10 cellular contexts compared by ENCODE assay signal in the genomic region with DNA sequence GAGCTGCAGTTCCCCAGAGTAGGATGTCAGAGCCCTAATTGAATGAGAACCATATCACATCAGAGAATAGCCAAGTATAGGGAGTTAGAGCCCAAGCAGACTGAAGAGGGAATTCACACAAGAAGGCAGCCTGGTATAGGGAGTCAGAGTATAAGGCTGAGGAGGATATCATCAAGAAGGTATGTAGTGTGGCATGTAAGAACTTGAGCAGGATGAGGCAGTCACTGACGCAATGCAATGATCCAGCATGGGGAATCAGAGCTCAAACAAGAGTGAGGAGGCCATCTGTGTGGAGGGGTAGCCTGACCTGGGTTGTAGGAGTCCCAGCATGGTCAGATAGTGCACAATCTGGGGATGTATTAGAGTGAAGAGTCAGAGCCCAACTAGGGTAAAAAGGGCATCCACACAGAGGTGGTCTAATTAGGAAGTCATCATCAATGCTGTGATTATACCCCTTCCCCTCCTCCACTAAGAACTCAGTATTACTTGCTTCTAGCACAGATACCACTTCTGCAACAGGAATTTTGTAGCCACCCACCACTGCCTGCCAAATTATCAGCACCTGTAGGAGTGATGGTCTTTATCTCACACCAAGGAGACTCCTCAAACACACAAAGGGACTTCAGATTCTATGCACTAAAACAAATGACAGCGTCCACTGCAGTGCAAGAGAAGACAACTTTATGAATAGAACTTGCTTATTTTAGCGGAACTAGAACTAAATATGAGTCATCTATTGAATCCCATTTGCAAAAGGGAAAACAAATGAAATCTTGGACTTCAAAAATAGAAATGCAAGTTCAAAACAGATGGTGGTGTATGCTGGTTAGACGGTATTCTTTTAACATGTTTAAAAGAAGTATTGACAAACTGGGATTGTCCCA.
DNase-seq lines count a peak whose midpoint lies in the region; ATAC-seq, FAIRE-seq and TF ChIP-seq lines count a peak whose summit lies in the region.
"Had no signal": no experiment of that assay in that cellular context is flagged by ENCODE, and none has a peak within 500 bp of the region (broad histone marks: within the 10 kb centered on the region; RNA-seq: fewer than 3 reads in every experiment).

No MANE protein-coding gene starts in this region.

- H3K4me1 Mint-ChIP-seq in HFFc6 (ENCODE audit: low read depth) (peaks cover 81% of the 10 kb centered on the region), memory B cell (peaks cover 17% of the 10 kb centered on the region)
- no peaks in the 10 kb centered on the region for H3K4me1 Mint-ChIP-seq in T-helper 2 cell treated with Interferon-gamma antibody and Interleukin-4, amounts not matched to agents 5 μg/mL and 100 μg/mL, for 36 hours (ENCODE audit: low read depth)

- no peak for ATAC-seq in memory B cell (ENCODE audit: low read depth)
- ATAC-seq: natural killer cell had no signal

- no peaks in the 10 kb centered on the region for H3K9me3 ChIP-seq in small intestine (ENCODE audit: control insufficient read depth, low read depth)

- no peaks in the 10 kb centered on the region; the same call in 1 of the 2 replicates for H3K27me3 Mint-ChIP-seq in HFFc6 (ENCODE audit: insufficient read depth)
- no peaks in the 10 kb centered on the region for H3K27me3 Mint-ChIP-seq in memory B cell
- no peaks in the 10 kb centered on the region for H3K27me3 Mint-ChIP-seq in T-helper 2 cell treated with Interferon-gamma antibody and Interleukin-4, amounts not matched to agents 5 μg/mL and 100 μg/mL, for 36 hours (ENCODE audit: low read depth)

- H3K27ac ChIP-seq in small intestine (ENCODE audit: low read depth in 1 of 2, low read length in 1 of 2), result no peak overlapping the region

- peak overlapping the region; percentile 44 for H3K4me3 Mint-ChIP-seq in HFFc6
- H3K4me3 Mint-ChIP-seq in memory B cell, result no peak overlapping the region
- H3K4me3 Mint-ChIP-seq in T-helper 2 cell treated with Interferon-gamma antibody and Interleukin-4, amounts not matched to agents 5 μg/mL and 100 μg/mL, for 36 hours, result no peak overlapping the region
- H3K4me3 Mint-ChIP-seq: natural killer cell had no signal

- H3K9me3 Mint-ChIP-seq in HFFc6, result no peaks in the 10 kb centered on the region
- no peaks in the 10 kb centered on the region for H3K9me3 Mint-ChIP-seq in memory B cell
- no peaks in the 10 kb centered on the region for H3K9me3 Mint-ChIP-seq in T-helper 2 cell treated with Interferon-gamma antibody and Interleukin-4, amounts not matched to agents 5 μg/mL and 100 μg/mL, for 36 hours
- H3K9me3 Mint-ChIP-seq: natural killer cell had no signal

- H3K27ac Mint-ChIP-seq in HFFc6 (peak overlapping the region; percentile 93), memory B cell (peak overlapping the region; percentile 18)
- no peak overlapping the region for H3K27ac Mint-ChIP-seq in T-helper 2 cell treated with Interferon-gamma antibody and Interleukin-4, amounts not matched to agents 5 μg/mL and 100 μg/mL, for 36 hours
- H3K27ac Mint-ChIP-seq: natural killer cell had no signal

- H3K36me3 Mint-ChIP-seq in HFFc6 (ENCODE audit: low read depth) (peaks cover 47% of the 10 kb centered on the region), memory B cell (peaks cover 34% of the 10 kb centered on the region)
- no peaks in the 10 kb centered on the region for H3K36me3 Mint-ChIP-seq in T-helper 2 cell treated with Interferon-gamma antibody and Interleukin-4, amounts not matched to agents 5 μg/mL and 100 μg/mL, for 36 hours (ENCODE audit: low read depth)
- H3K36me3 Mint-ChIP-seq: natural killer cell had no signal

- TF ChIP-seq CTCF in HFFc6 (IDR thresholded peaks at IDR 0.05), result no peak

- no peak overlapping the region for H3K4me3 ChIP-seq in small intestine (ENCODE audit: low read depth in 1 of 2, low read length in 2 of 2)

- WGBS in small intestine, 3 donors, result 93% methylated on average over 4 of the region's 4 CpGs

- H3K36me3 ChIP-seq in small intestine (ENCODE audit: control insufficient read depth in 2 of 2, insufficient read depth in 2 of 2, low read length in 2 of 2), result peaks cover 2% of the 10 kb centered on the region in 2 donors

- DNase-seq in GM18507 (ENCODE audit: extremely low spot score, insufficient read length, low read depth) (no peak), HFFc6 (peak; percentile 81), NCI-H226 (peak; percentile 97), memory B cell (ENCODE audit: low spot score in 2 of 2) (no peak), activated gamma-delta T cell treated with Interleukin-2 at 50 U/mL for 16 hours (no peak), small intestine (no peak)
- DNase-seq in T-helper 2 cell treated with Interferon-gamma antibody and Interleukin-4, amounts not matched to agents 5 μg/mL and 100 μg/mL, for 36 hours (ENCODE audit: low spot score), result no peak
- DNase-seq in activated CD4-positive, alpha-beta T cell treated with anti-CD3 and anti-CD28 coated beads for 4 hours, result no peak
- DNase-seq: GDM1, natural killer cell had no signal

- no peaks in the 10 kb centered on the region for H3K27me3 ChIP-seq in small intestine (ENCODE audit: control insufficient read depth in 2 of 2, insufficient read depth in 2 of 2, low read length in 2 of 2)

- FAIRE-seq in GM18507 (lab: Jason Lieb, UNC), result peak; percentile 82
- no peak for FAIRE-seq in small intestine (lab: Jason Lieb, UNC)

- no peaks in the 10 kb centered on the region for H3K4me1 ChIP-seq in small intestine (ENCODE audit: control insufficient read depth in 2 of 2, insufficient read depth in 1 of 2, low read depth in 1 of 2, low read length in 1 of 2)

Comparison
In these comparisons a context has a peak if more than half of its experiments do, and no peak if none do; other contexts are left out.
1. DNase-seq: peak in HFFc6 (single experiment) and NCI-H226 (single experiment); none in GM18507 (single experiment), memory B cell (0 of 2), activated gamma-delta T cell treated with Interleukin-2 at 50 U/mL for 16 hours (single experiment), T-helper 2 cell treated with Interferon-gamma antibody and Interleukin-4, amounts not matched to agents 5 μg/mL and 100 μg/mL, for 36 hours (single experiment), small intestine (single experiment) and activated CD4-positive, alpha-beta T cell treated with anti-CD3 and anti-CD28 coated beads for 4 hours (0 of 2).